Comparison of ENCODE assay signal across 23 cellular contexts in genomic region chr7:72345208-72345727, GRCh38.
DNase-seq lines count a peak whose midpoint lies in the region; ATAC-seq, FAIRE-seq and TF ChIP-seq lines count a peak whose summit lies in the region.
"Had no signal": no experiment of that assay in that cellular context is flagged by ENCODE, and none has a peak within 500 bp of the region (broad histone marks: within the 10 kb centered on the region; RNA-seq: fewer than 3 reads in every experiment).

No MANE protein-coding gene starts in this region.

- H4K8ac ChIP-seq in mesenchymal stem cell (ENCODE audit: low read length) = no peak overlapping the region

- WGBS in K562 (ENCODE audit: insufficient coverage, low coverage, missing lambda C conversion rate) = 0% methylated on average over 1 of the region's 1 CpG
- 54% methylated on average over 1 of the region's 1 CpG for WGBS in mesenchymal stem cell

- H2BK5ac ChIP-seq in mesenchymal stem cell (ENCODE audit: low read depth, low read length, poor library complexity, severe bottlenecking) = no peak overlapping the region

- POLR2A ChIA-PET in K562 (lab: Yijun Ruan, JAX) = no interaction called here

- no peak overlapping the region for H3K23ac ChIP-seq in mesenchymal stem cell (ENCODE audit: low read length in 2 of 2)

- no peaks in the 10 kb centered on the region for H3K36me3 ChIP-seq in K562 (ENCODE audit: control insufficient read depth, insufficient read depth, low read length)
- H3K36me3 ChIP-seq in mesenchymal stem cell (ENCODE audit: control insufficient read depth in 1 of 2, insufficient read depth in 2 of 2, low read depth in 1 of 2, low read length in 2 of 2) = no peaks in the 10 kb centered on the region
- H3K36me3 ChIP-seq: BLaER1 treated with 17β-estradiol and CSF1 and Interleukin-3, amounts not matched to agents 10 nM and 100 nM had no signal

- H4K91ac ChIP-seq in mesenchymal stem cell (ENCODE audit: low read length) = no peak overlapping the region

- no peak overlapping the region for H2AK5ac ChIP-seq in mesenchymal stem cell (ENCODE audit: low read length, severe bottlenecking)

- H3K27ac ChIP-seq in K562 (ENCODE audit: extremely low read depth, low read depth, low read length) (no peak overlapping the region), mesenchymal stem cell (ENCODE audit: low read length, poor library complexity, severe bottlenecking) (no peak overlapping the region)
- H3K27ac ChIP-seq: 22Rv1; A549; BLaER1 treated with 17β-estradiol and CSF1 and Interleukin-3, amounts not matched to agents 10 nM and 100 nM; C4-2B had no signal

- no peak overlapping the region for H3K14ac ChIP-seq in mesenchymal stem cell (ENCODE audit: low read length in 2 of 2)

- H3K79me1 ChIP-seq in mesenchymal stem cell (replicated peaks; ENCODE audit: low read length, poor library complexity, severe bottlenecking) = no peaks in the 10 kb centered on the region

- H3K4me1 ChIP-seq in K562 (replicated peaks in 1 of 2; ENCODE audit: control insufficient read depth in 2 of 2, insufficient read depth in 2 of 2, low read length in 2 of 2) (no peaks in the 10 kb centered on the region), mesenchymal stem cell (ENCODE audit: control insufficient read depth, insufficient read depth, low read depth, low read length) (no peaks in the 10 kb centered on the region)
- H3K4me1 ChIP-seq: A549; BLaER1 treated with 17β-estradiol and CSF1 and Interleukin-3, amounts not matched to agents 10 nM and 100 nM; Caco-2 had no signal

- no peak overlapping the region for H3K4me3 Mint-ChIP-seq in stimulated activated naive CD8-positive, alpha-beta T cell treated with anti-CD3 and anti-CD28 coated beads, Interleukin-15, Interleukin-2, amounts not matched to agents 100 ng/mL and 50 ng/mL, for 24 hours
- H3K4me3 Mint-ChIP-seq in nephron progenitor cell = no peak overlapping the region
- H3K4me3 Mint-ChIP-seq: B cell; CD4-positive, alpha-beta T cell; CD8-positive, alpha-beta T cell had no signal

- H3K9me1 ChIP-seq in K562 (ENCODE audit: control insufficient read depth, insufficient read depth, low read length) = no peaks in the 10 kb centered on the region

- no peaks in the 10 kb centered on the region for H4K20me1 ChIP-seq in K562 (replicated peaks; ENCODE audit: control insufficient read depth, insufficient read depth, low read length)
- H4K20me1 ChIP-seq: BLaER1 treated with 17β-estradiol and CSF1 and Interleukin-3, amounts not matched to agents 10 nM and 100 nM had no signal

- in situ Hi-C loops in K562 (cut with MboI) = no loop called here

- no TSS peak for BruUV-seq in K562 (replicated peaks; lab: Mats Ljungman, UMichigan)

- no peak overlapping the region for H2BK12ac ChIP-seq in mesenchymal stem cell (ENCODE audit: low read length in 2 of 2)

- H3K9me3 Mint-ChIP-seq in stimulated activated naive CD8-positive, alpha-beta T cell treated with anti-CD3 and anti-CD28 coated beads, Interleukin-15, Interleukin-2, amounts not matched to agents 100 ng/mL and 50 ng/mL, for 24 hours = peaks cover 3% of the 10 kb centered on the region
- peaks cover 18% of the 10 kb centered on the region for H3K9me3 Mint-ChIP-seq in nephron progenitor cell

- H2BK120ac ChIP-seq in mesenchymal stem cell (ENCODE audit: low read depth, low read length) = no peak overlapping the region

- H3K27ac Mint-ChIP-seq in stimulated activated naive CD8-positive, alpha-beta T cell treated with anti-CD3 and anti-CD28 coated beads, Interleukin-15, Interleukin-2, amounts not matched to agents 100 ng/mL and 50 ng/mL, for 24 hours = peak overlapping the region; percentile 12
- H3K27ac Mint-ChIP-seq in nephron progenitor cell = peak overlapping the region; percentile 50
- H3K27ac Mint-ChIP-seq: B cell; CD4-positive, alpha-beta T cell; CD8-positive, alpha-beta T cell had no signal

- TF ChIP-seq EP300 in K562 (IDR thresholded peaks at IDR 0.05; ENCODE audit: low read length) = no peak

- H3K27me3 ChIP-seq in K562 (ENCODE audit: control insufficient read depth in 2 of 2, insufficient read depth in 2 of 2, low read length in 2 of 2) = peaks cover 11 to 12% of the 10 kb centered on the region in 2 experiments; a peak in 4 of 5 replicates
- H3K27me3 ChIP-seq in mesenchymal stem cell (ENCODE audit: control insufficient read depth in 1 of 2, insufficient read depth in 1 of 2, low read length in 2 of 2) = peaks cover 0 to 3% of the 10 kb centered on the region in 2 experiments
- H3K27me3 ChIP-seq: BLaER1 treated with 17β-estradiol and CSF1 and Interleukin-3, amounts not matched to agents 10 nM and 100 nM had no signal

- H3K18ac ChIP-seq in mesenchymal stem cell (ENCODE audit: low read depth in 1 of 2, low read length in 2 of 2) = no peak overlapping the region

- H2AFZ ChIP-seq in K562 (ENCODE audit: low read depth, low read length) (no peak overlapping the region), mesenchymal stem cell (ENCODE audit: low read depth, low read length) (no peak overlapping the region)

- no peaks in the 10 kb centered on the region for H3K27me3 Mint-ChIP-seq in stimulated activated naive CD8-positive, alpha-beta T cell treated with anti-CD3 and anti-CD28 coated beads, Interleukin-15, Interleukin-2, amounts not matched to agents 100 ng/mL and 50 ng/mL, for 24 hours
- H3K27me3 Mint-ChIP-seq in nephron progenitor cell (ENCODE audit: low read depth, poor library complexity) = peaks cover 5% of the 10 kb centered on the region

- no peak for TF ChIP-seq POLR2A in K562 (conservative IDR thresholded peaks at IDR 0.05)

- no peak for ATAC-seq in stimulated activated naive CD8-positive, alpha-beta T cell treated with anti-CD3 and anti-CD28 coated beads, Interleukin-15, Interleukin-2, amounts not matched to agents 100 U/mL and 50 U/mL, for 24 hours
- ATAC-seq in K562 = no peak
- ATAC-seq: A549; CD8-positive, alpha-beta T cell; GM12878 had no signal

- intact Hi-C loops in K562 (cut with micrococcal nuclease) = no loop called here

- H3K36me3 Mint-ChIP-seq in stimulated activated naive CD8-positive, alpha-beta T cell treated with anti-CD3 and anti-CD28 coated beads, Interleukin-15, Interleukin-2, amounts not matched to agents 100 ng/mL and 50 ng/mL, for 24 hours (ENCODE audit: low read depth) = no peaks in the 10 kb centered on the region
- H3K36me3 Mint-ChIP-seq in nephron progenitor cell (ENCODE audit: low read depth) = peaks cover 3% of the 10 kb centered on the region
- H3K36me3 Mint-ChIP-seq: CD8-positive, alpha-beta T cell had no signal

- no peak overlapping the region for H3K4ac ChIP-seq in mesenchymal stem cell (ENCODE audit: low read depth in 1 of 2, low read length in 2 of 2)

- H3K4me3 ChIP-seq in K562 = no peak overlapping the region
- H3K4me3 ChIP-seq in mesenchymal stem cell (ENCODE audit: insufficient read depth in 1 of 2, low read depth in 1 of 2, low read length in 2 of 2) = no peak overlapping the region
- H3K4me3 ChIP-seq: A549; BLaER1 treated with 17β-estradiol and CSF1 and Interleukin-3, amounts not matched to agents 10 nM and 100 nM; GM12878 had no signal

- no peak overlapping the region for H3K4me2 ChIP-seq in K562 (ENCODE audit: insufficient read depth, low read length)
- no peak overlapping the region for H3K4me2 ChIP-seq in mesenchymal stem cell (ENCODE audit: low read length, poor library complexity, severe bottlenecking)
- H3K4me2 ChIP-seq: A549; BLaER1 treated with 17β-estradiol and CSF1 and Interleukin-3, amounts not matched to agents 10 nM and 100 nM had no signal

- H2BK15ac ChIP-seq in mesenchymal stem cell (ENCODE audit: low read depth, poor library complexity, severe bottlenecking) = no peak overlapping the region

- no peak for TF ChIP-seq CTCF in K562 (IDR thresholded peaks at IDR 0.05 in 2 of 3, conservative IDR thresholded peaks at IDR 0.05 in 1 of 3; ENCODE audit: insufficient read depth in 2 of 3, low read depth in 1 of 3, low read length in 3 of 3)
- TF ChIP-seq CTCF in nephron progenitor cell (IDR thresholded peaks at IDR 0.05) = no peak

- H3K9ac ChIP-seq in K562 (ENCODE audit: insufficient read depth in 1 of 2, low read depth in 2 of 2, low read length in 2 of 2) = no peak overlapping the region
- no peak overlapping the region for H3K9ac ChIP-seq in mesenchymal stem cell (ENCODE audit: low read length)
- H3K9ac ChIP-seq: BLaER1 treated with 17β-estradiol and CSF1 and Interleukin-3, amounts not matched to agents 10 nM and 100 nM had no signal

- H3K9me3 ChIP-seq in K562 (replicated peaks; ENCODE audit: control insufficient read depth, insufficient read depth, low read depth, low read length) (no peaks in the 10 kb centered on the region), mesenchymal stem cell (ENCODE audit: control insufficient read depth, low read length) (peaks cover 5% of the 10 kb centered on the region)
- H3K9me3 ChIP-seq: A549, Caco-2 had no signal

- DNase-seq in stimulated activated naive CD8-positive, alpha-beta T cell treated with anti-CD3 and anti-CD28 coated beads, Interleukin-15, Interleukin-2, amounts not matched to agents 100 U/mL and 50 U/mL, for 24 hours = no peak
- DNase-seq in K562 (ENCODE audit: extremely low read depth in 1 of 4, low spot score in 3 of 4) (no peak), nephron progenitor cell (no peak), mesenchymal stem cell (no peak)
- DNase-seq in stimulated activated CD4-positive, alpha-beta T cell treated with anti-CD3 and anti-CD28 coated beads, Interleukin-12 subunit alpha, Interleukin-12 subunit beta, amount 100 ng/mL, for 4 hours = no peak
- DNase-seq: AML-193; Caco-2; Calu3; CD4-positive, alpha-beta T cell; CD8-positive, alpha-beta T cell; DMS79 treated with DMSO at 0.1 percent for 48 hours; EL; GDM1 had no signal

- no peak for TF ChIP-seq RAD21 in K562 (CRISPR knock-in tag; conservative IDR thresholded peaks at IDR 0.05 in 1 of 2, IDR thresholded peaks at IDR 0.05 in 1 of 2)

- FAIRE-seq in K562 (lab: Jason Lieb, UNC) = no peak
- FAIRE-seq: A549, D721Med, GM12878, GM12892, GM18507 had no signal

- CTCF ChIA-PET in K562 (lab: Yijun Ruan, JAX; ENCODE audit: low intra/inter-chr PET ratio) = no interaction called here

- no peaks in the 10 kb centered on the region for H3K4me1 Mint-ChIP-seq in stimulated activated naive CD8-positive, alpha-beta T cell treated with anti-CD3 and anti-CD28 coated beads, Interleukin-15, Interleukin-2, amounts not matched to agents 100 ng/mL and 50 ng/mL, for 24 hours (ENCODE audit: low read depth)
- peaks cover 18% of the 10 kb centered on the region for H3K4me1 Mint-ChIP-seq in nephron progenitor cell
- H3K4me1 Mint-ChIP-seq: B cell had no signal

- H3K79me2 ChIP-seq in K562 (ENCODE audit: control insufficient read depth, insufficient read depth, low read length) = no peaks in the 10 kb centered on the region

TF ChIP-seq in K562, 482 proteins besides CTCF, POLR2A, EP300 and RAD21 (continues in another document):
- no peak for TF ChIP-seq SNRNP70 (optimal IDR thresholded peaks at IDR 0.05; ENCODE audit: low read depth, low read length)
